ENCODE assay signal across 13 cellular contexts in the genomic region with DNA sequence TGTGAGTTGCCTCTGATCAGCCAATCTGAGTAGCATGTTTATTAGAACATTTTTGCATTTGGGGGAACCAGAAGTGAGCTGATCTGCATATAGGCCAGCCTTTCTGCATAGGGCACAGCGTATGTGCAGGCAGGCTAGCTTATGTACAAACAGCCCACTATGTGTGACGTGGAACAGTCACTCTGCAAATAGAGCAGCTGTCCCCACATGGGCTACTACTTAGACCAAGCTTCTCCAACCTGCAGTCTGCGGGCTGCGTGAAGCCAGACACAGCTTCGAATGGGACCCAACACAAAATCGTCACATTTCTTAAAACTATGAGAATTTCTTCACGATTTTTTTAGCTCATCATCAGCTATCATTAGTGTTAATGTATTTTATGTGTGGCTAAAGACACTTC.
"Had no signal": no experiment of that assay in that cellular context is flagged by ENCODE, and none has a peak within 500 bp of the region (broad histone marks: within the 10 kb centered on the region; RNA-seq: fewer than 3 reads in every experiment).

No MANE protein-coding gene starts in this region.

- H3K9me3 ChIP-seq: mucosa of descending colon, right atrium auricular region, upper lobe of left lung had no signal

- H3K27ac ChIP-seq: dorsolateral prefrontal cortex, hepatocyte, right atrium auricular region, upper lobe of left lung had no signal

- DNase-seq: cortex of kidney; effector CD8-positive, alpha-beta T cell; foreskin melanocyte; mammary epithelial cell; mucosa of descending colon; small intestine; stimulated activated CD4-positive, alpha-beta T cell treated with anti-CD3 and anti-CD28 coated beads, Interleukin-2, amount 100 ng/mL, for 48 hours; stimulated activated naive CD4-positive, alpha-beta T cell treated with Interleukin-2 at 50 U/mL for 16 hours had no signal

- H3K27me3 ChIP-seq: dorsolateral prefrontal cortex, hepatocyte, right atrium auricular region, upper lobe of left lung had no signal

- H3K4me1 ChIP-seq: right atrium auricular region had no signal

- H3K4me3 ChIP-seq: dorsolateral prefrontal cortex, hepatocyte, mucosa of descending colon, right atrium auricular region, upper lobe of left lung had no signal

- H3K36me3 ChIP-seq: right atrium auricular region, upper lobe of left lung had no signal

- ATAC-seq: mucosa of descending colon; naive thymus-derived CD8-positive, alpha-beta T cell had no signal
